In genomic region chr6:18284261-18284660, GRCh38 we compare ENCODE assay signal across 21 cellular contexts.
"Had no signal": no experiment of that assay in that cellular context is flagged by ENCODE, and none has a peak within 500 bp of the region (broad histone marks: within the 10 kb centered on the region; RNA-seq: fewer than 3 reads in every experiment).

No MANE protein-coding gene starts in this region.

- ATAC-seq: Right ventricle myocardium inferior, SK-N-SH treated with all-trans-retinoic acid at 6 μM for 48 hours had no signal

- H3K4me3 ChIP-seq: MG63, PC-9, Peyer's patch, SJCRH30 had no signal

- H3K27ac ChIP-seq: PC-9, Peyer's patch, SJCRH30 had no signal

- H3K27me3 ChIP-seq: MG63, Peyer's patch, SJCRH30 had no signal

- DNase-seq: Karpas-422, KBM-7, MG63, NCI-H1092 treated with DMSO at 0.1 percent for 48 hours, NCI-H1436, NCI-H187, NCI-H2029, NCI-H2081 treated with DMSO at 0.1 percent for 48 hours, NCI-H2171, NCI-H226, NCI-H446, NCI-H510A, NCI-H524 treated with DMSO at 0.1 percent for 48 hours, OCI-M1, PC-9, Peyer's patch, SHP77 treated with DMSO at 0.1 percent for 48 hours, SJCRH30, T-helper 1 cell had no signal

- H3K4me1 ChIP-seq: Peyer's patch had no signal

- H3K36me3 ChIP-seq: MG63, Peyer's patch, SJCRH30 had no signal

- H3K9me3 ChIP-seq: MG63, Peyer's patch, SJCRH30 had no signal

- H2AFZ ChIP-seq: PC-9 had no signal

- H3K4me2 ChIP-seq: PC-9 had no signal
